In genomic region chr17:6640536-6641373, GRCh38 we compare ENCODE assay signal across 8 cellular contexts. TPM values are rescaled to one million over a fixed set of nuclear protein-coding genes. Genes with fewer than 3 reads are reported as not detected.
A peak's percentile ranks its signal among the peaks of the same experiment; 100 is the strongest.
DNase-seq lines count a peak whose midpoint lies in the region; ATAC-seq and TF ChIP-seq lines count a peak whose summit lies in the region.

KIAA0753 (minus strand) TSS chr17:6640711; CDS start chr17:6635103, 5,608 bp downstream.
TXNDC17 (plus strand) TSS chr17:6641060; CDS start chr17:6641083, 23 bp downstream.

- no peaks in the 10 kb centered on the region for H3K9me3 Mint-ChIP-seq in activated B cell treated with CpG ODN at 0.5 μM for 24 hours

- H3K9me3 ChIP-seq in AG04450 (ENCODE audit: control insufficient read depth, insufficient read depth, low read length): no peaks in the 10 kb centered on the region; the same call in 1 of the 2 replicates

- H3K27me3 Mint-ChIP-seq in activated B cell treated with CpG ODN at 0.5 μM for 24 hours: no peaks in the 10 kb centered on the region

- H3K4me3 Mint-ChIP-seq in activated B cell treated with CpG ODN at 0.5 μM for 24 hours: peak within 1 kb of the TSS; percentile 96

- H3K27ac ChIP-seq in AG04450 (ENCODE audit: low read depth, low read length) (peak within 1 kb of the TSS; percentile 75), caudate nucleus (ENCODE audit: low read depth, low read length) (peak within 1 kb of the TSS; percentile 98)

- DNase-seq in AG04450 (ENCODE audit: low read depth, low spot score) (peak; percentile 74), NCI-H345 treated with DMSO at 0.1 percent for 48 hours (lab: John Stamatoyannopoulos, UW; ENCODE audit: unreplicated experiment) (peak; percentile 89), activated B cell treated with CpG ODN at 0.5 μM for 24 hours (peak; percentile 91), caudate nucleus (lab: John Stamatoyannopoulos, UW) (peak; percentile 31 to 96 (median 84)), islet precursor cell (peak; percentile 98)
- DNase-seq in stimulated activated CD4-positive, alpha-beta T cell treated with anti-CD3 and anti-CD28 coated beads, Interleukin-12 subunit alpha, Interleukin-12 subunit beta, amount 100 ng/mL, for 4 hours: peak; percentile 90

- H3K27ac Mint-ChIP-seq in activated B cell treated with CpG ODN at 0.5 μM for 24 hours: peak within 1 kb of the TSS; percentile 99

- POLR2A ChIA-PET in AG04450 (lab: Yijun Ruan, JAX): interaction anchor here (1.3 kb wide), 2 partner anchors 169 to 197 kb away, joined by 4 read pairs; partner anchors contain the start of gene PIMREG
- POLR2A ChIA-PET in activated B cell treated with CpG ODN at 0.5 μM for 24 hours (lab: Charles Lee): interaction anchor here (0.5 to 3.0 kb wide), 5 partner anchors 10 to 1450 kb away, joined by 3 to 28 read pairs (median 8); partner anchors contain the start of genes C17orf100 and MED31

- H3K36me3 Mint-ChIP-seq in activated B cell treated with CpG ODN at 0.5 μM for 24 hours (ENCODE audit: low read depth): peaks cover 45% of the 10 kb centered on the region

- CTCF ChIA-PET in AG04450 (lab: Charles Lee): interaction anchor here (0.7 to 1.7 kb wide), 3 partner anchors 44 to 405 kb away, joined by 3 to 9 read pairs (median 3); no protein-coding TSS in a partner anchor
- CTCF ChIA-PET in activated B cell treated with CpG ODN at 0.5 μM for 24 hours (lab: Charles Lee): no interaction called here

- H3K4me1 Mint-ChIP-seq in activated B cell treated with CpG ODN at 0.5 μM for 24 hours: peaks cover 46% of the 10 kb centered on the region

- TF ChIP-seq CTCF in AG04450 (IDR thresholded peaks at IDR 0.05; ENCODE audit: low read depth, low read length): no peak
- TF ChIP-seq CTCF in activated B cell treated with CpG ODN at 0.5 μM for 24 hours (IDR thresholded peaks at IDR 0.05): no peak

- no peaks in the 10 kb centered on the region for H3K27me3 ChIP-seq in AG04450 (ENCODE audit: control insufficient read depth, insufficient read depth, low read length)

- ATAC-seq in GM18907 (IDR thresholded peaks at IDR 0.05; ENCODE audit: unreplicated experiment): peak; percentile 87
- ATAC-seq in HG03159 (IDR thresholded peaks at IDR 0.05; ENCODE audit: unreplicated experiment): peak; percentile 85
- ATAC-seq in activated B cell treated with CpG ODN at 0.5 μM for 24 hours (ENCODE audit: low read depth): peak; percentile 94

- intact Hi-C loops in activated B cell treated with CpG ODN at 0.5 μM for 24 hours (cut with micrococcal nuclease): loop anchor here (1.0 to 10.0 kb wide), 5 partner anchors 11 to 1154 kb away; partner anchors contain the start of genes C17orf100, DERL2, MED31 and MIS12

- H3K4me3 ChIP-seq in AG04450 (ENCODE audit: low read depth, low read length): peak within 1 kb of the TSS; percentile 90

RNA-seq across cellular contexts. Expression of gene KIAA0753, which starts in this region (rescaled TPM):
- polyA plus RNA-seq in AG04450 (2011; rRNA removed): 11.5 and 13.0 TPM in 2 replicates
- polyA minus RNA-seq in AG04450 (2011; rRNA and poly(A)+ RNA removed): 18.2 and 21.5 TPM in 2 replicates
- 21.0 and 24.7 TPM in 2 replicates for total RNA-seq in activated B cell treated with CpG ODN at 0.5 μM for 24 hours

RNA-seq across cellular contexts. Expression of gene TXNDC17, which starts in this region (rescaled TPM):
- 239 and 320 TPM in 2 replicates for polyA plus RNA-seq in AG04450 (2011; rRNA removed)
- 40.1 and 45.4 TPM in 2 replicates for polyA minus RNA-seq in AG04450 (2011; rRNA and poly(A)+ RNA removed)
- 42.7 and 54.5 TPM in 2 replicates for total RNA-seq in activated B cell treated with CpG ODN at 0.5 μM for 24 hours

Comparison
In these comparisons a context has a peak if more than half of its experiments do, and no peak if none do; other contexts are left out.
1. Peak in every context shown above with its lines: DNase-seq, ATAC-seq, H3K4me3 ChIP-seq and H3K27ac ChIP-seq.